In genomic region chr10:27673065-27673464, GRCh38 we compare ENCODE assay signal across 26 cellular contexts.
DNase-seq lines count a peak whose midpoint lies in the region; ATAC-seq, FAIRE-seq and TF ChIP-seq lines count a peak whose summit lies in the region.
"Had no signal": no experiment of that assay in that cellular context is flagged by ENCODE, and none has a peak within 500 bp of the region (broad histone marks: within the 10 kb centered on the region; RNA-seq: fewer than 3 reads in every experiment).

No MANE protein-coding gene starts in this region.

- TF ChIP-seq CTCF in IMR-90 (conservative IDR thresholded peaks at IDR 0.05; ENCODE audit: low read depth, low read length) (no peak), K562 (IDR thresholded peaks at IDR 0.05 in 2 of 3, conservative IDR thresholded peaks at IDR 0.05 in 1 of 3; ENCODE audit: insufficient read depth in 2 of 3, low read depth in 1 of 3, low read length in 3 of 3) (no peak), kidney (IDR thresholded peaks at IDR 0.05; ENCODE audit: borderline replicate concordance, extremely low read depth, insufficient read depth) (no peak)

- CTCF ChIA-PET in IMR-90 (lab: Yijun Ruan, JAX), result no interaction called here
- CTCF ChIA-PET in K562 (lab: Yijun Ruan, JAX; ENCODE audit: low intra/inter-chr PET ratio), result interaction anchor here (0.7 kb wide), 1 partner anchor 27 kb away, joined by 3 read pairs; no protein-coding TSS in a partner anchor

- H3K27ac ChIP-seq in IMR-90 (ENCODE audit: insufficient read depth, low read length) (no peak overlapping the region), K562 (ENCODE audit: extremely low read depth, low read depth, low read length) (no peak overlapping the region), kidney (ENCODE audit: low read depth in 2 of 2, low read length in 2 of 2) (no peak overlapping the region)
- H3K27ac ChIP-seq: BLaER1 had no signal

- dilution Hi-C loops in IMR-90 (cut with HindIII; ENCODE audit: low sequenced_read_pairs, unreplicated experiment), result no loop called here

- POLR2A ChIA-PET in IMR-90 (lab: Charles Lee; ENCODE audit: unreplicated experiment) (no interaction called here), K562 (lab: Yijun Ruan, JAX) (no interaction called here)

- H3K23ac ChIP-seq in IMR-90 (ENCODE audit: low read depth, low read length), result no peak overlapping the region

- H2AFZ ChIP-seq in IMR-90 (replicated peaks; ENCODE audit: low read length, poor library complexity) (no peak overlapping the region), K562 (ENCODE audit: low read depth, low read length) (no peak overlapping the region)

- H3K9ac ChIP-seq in IMR-90 (ENCODE audit: low read depth, low read length) (no peak overlapping the region), K562 (ENCODE audit: insufficient read depth in 1 of 2, low read depth in 2 of 2, low read length in 2 of 2) (no peak overlapping the region), kidney (ENCODE audit: low read length in 2 of 2) (no peak overlapping the region)
- H3K9ac ChIP-seq: BLaER1 had no signal

- DNase-seq in IMR-90 (no peak), K562 (ENCODE audit: extremely low read depth in 1 of 4, low spot score in 3 of 4) (no peak), kidney (no peak), GM19238 (ENCODE audit: insufficient read length, low spot score) (no peak), mesenteric fat pad (ENCODE audit: low spot score) (no peak)
- DNase-seq: 8988T; ACHN; BE2C; C1 segment of cervical spinal cord; CD4-positive, alpha-beta memory T cell; CD4-positive, CD25-positive, alpha-beta regulatory T cell; CD8-positive, alpha-beta memory T cell; COR-L47; DMS 273 treated with DMSO at 0.1 percent for 48 hours; DMS153; DMS53; DMS79; DND-41; EL; GDM1 had no signal

- H3K27me3 ChIP-seq in IMR-90 (ENCODE audit: control insufficient read depth, insufficient read depth, low read length), result no peaks in the 10 kb centered on the region
- peaks cover 3 to 5% of the 10 kb centered on the region in 2 experiments; a peak in 2 of 5 replicates for H3K27me3 ChIP-seq in K562 (ENCODE audit: control insufficient read depth in 2 of 2, insufficient read depth in 2 of 2, low read length in 2 of 2)
- H3K27me3 ChIP-seq: BLaER1 had no signal

- H3K4me2 ChIP-seq in IMR-90 (ENCODE audit: low read depth, low read length) (no peak overlapping the region), K562 (ENCODE audit: insufficient read depth, low read length) (no peak overlapping the region)
- H3K4me2 ChIP-seq: BLaER1 had no signal

- H3K4me3 ChIP-seq in IMR-90 (ENCODE audit: insufficient read depth, low read depth, low read length), result no peak overlapping the region
- no peak overlapping the region for H3K4me3 ChIP-seq in K562
- H3K4me3 ChIP-seq in kidney (ENCODE audit: low read length in 2 of 2), result no peak overlapping the region
- H3K4me3 ChIP-seq: BLaER1, GM12878 had no signal

- TF ChIP-seq EP300 in K562 (IDR thresholded peaks at IDR 0.05; ENCODE audit: low read length), result no peak

- H2AK5ac ChIP-seq in IMR-90 (ENCODE audit: low read depth, low read length), result no peak overlapping the region

- no peak overlapping the region for H2BK120ac ChIP-seq in IMR-90 (ENCODE audit: low read depth, low read length)

- H3K56ac ChIP-seq in IMR-90 (ENCODE audit: extremely low read depth, insufficient read depth, low read length), result no peak overlapping the region

- H4K20me1 ChIP-seq in IMR-90 (ENCODE audit: insufficient read depth, low read length) (no peaks in the 10 kb centered on the region), K562 (replicated peaks; ENCODE audit: control insufficient read depth, insufficient read depth, low read length) (no peaks in the 10 kb centered on the region)
- H4K20me1 ChIP-seq: BLaER1 had no signal

- no peak overlapping the region for H2AK9ac ChIP-seq in IMR-90 (replicated peaks; ENCODE audit: low read depth, low read length, poor library complexity)

- H3K9me3 ChIP-seq in IMR-90 (ENCODE audit: control insufficient read depth, insufficient read depth, low read length), result no peaks in the 10 kb centered on the region
- H3K9me3 ChIP-seq in K562 (replicated peaks; ENCODE audit: control insufficient read depth, insufficient read depth, low read depth, low read length), result no peaks in the 10 kb centered on the region
- H3K9me3 ChIP-seq in kidney (ENCODE audit: control insufficient read depth in 1 of 2, low read length in 2 of 2), result peaks cover 0 to 2% of the 10 kb centered on the region in 2 donors
- H3K9me3 ChIP-seq: BE2C, BLaER1 had no signal

- no peak overlapping the region for H4K5ac ChIP-seq in IMR-90 (ENCODE audit: low read depth, low read length)

- no peak overlapping the region for H2BK20ac ChIP-seq in IMR-90 (ENCODE audit: low read depth, low read length)

- intact Hi-C loops in IMR-90 (cut with micrococcal nuclease), result no loop called here
- intact Hi-C loops in K562 (cut with micrococcal nuclease), result no loop called here
- intact Hi-C loops in kidney (cut with DNase I), result no loop called here

- H4K91ac ChIP-seq in IMR-90 (ENCODE audit: insufficient read depth, low read depth, low read length), result no peak overlapping the region

- TF ChIP-seq RAD21 in IMR-90 (IDR thresholded peaks at IDR 0.05; ENCODE audit: low read length) (no peak), K562 (CRISPR knock-in tag; conservative IDR thresholded peaks at IDR 0.05 in 1 of 2, IDR thresholded peaks at IDR 0.05 in 1 of 2) (no peak)

- H2BK15ac ChIP-seq in IMR-90 (ENCODE audit: low read depth, low read length), result no peak overlapping the region

- no peak for TF ChIP-seq POLR2A in IMR-90 (IDR thresholded peaks at IDR 0.05; ENCODE audit: low read depth, low read length)
- TF ChIP-seq POLR2A in K562 (conservative IDR thresholded peaks at IDR 0.05), result no peak

- H3K79me2 ChIP-seq in K562 (ENCODE audit: control insufficient read depth, insufficient read depth, low read length), result no peaks in the 10 kb centered on the region

- peaks cover 3% of the 10 kb centered on the region; the same call in 1 of the 2 replicates for H3K9me1 ChIP-seq in IMR-90 (ENCODE audit: insufficient read depth, low read length)
- H3K9me1 ChIP-seq in K562 (ENCODE audit: control insufficient read depth, insufficient read depth, low read length), result no peaks in the 10 kb centered on the region

- no TSS peak for BruUV-seq in IMR-90 (replicated peaks; lab: Mats Ljungman, UMichigan)
- no TSS peak for BruUV-seq in K562 (replicated peaks; lab: Mats Ljungman, UMichigan)

- peaks cover 3% of the 10 kb centered on the region for H3K4me1 ChIP-seq in IMR-90 (ENCODE audit: control insufficient read depth, insufficient read depth, low read length)
- no peaks in the 10 kb centered on the region for H3K4me1 ChIP-seq in K562 (replicated peaks in 1 of 2; ENCODE audit: control insufficient read depth in 2 of 2, insufficient read depth in 2 of 2, low read length in 2 of 2)
- no peaks in the 10 kb centered on the region for H3K4me1 ChIP-seq in kidney (ENCODE audit: control insufficient read depth in 1 of 2, insufficient read depth in 1 of 2, low read depth in 1 of 2, low read length in 2 of 2)
- H3K4me1 ChIP-seq: BE2C, BLaER1 had no signal

- in situ Hi-C loops in IMR-90 (cut with MboI; ENCODE audit: low sequenced_read_pairs), result no loop called here
- in situ Hi-C loops in K562 (cut with MboI), result no loop called here

- H3K14ac ChIP-seq in IMR-90 (replicated peaks; ENCODE audit: low read depth, low read length), result no peak overlapping the region

- H3K36me3 ChIP-seq in IMR-90 (ENCODE audit: control insufficient read depth, insufficient read depth, low read length), result no peaks in the 10 kb centered on the region
- H3K36me3 ChIP-seq in K562 (ENCODE audit: control insufficient read depth, insufficient read depth, low read length), result no peaks in the 10 kb centered on the region
- H3K36me3 ChIP-seq in kidney (ENCODE audit: control insufficient read depth in 1 of 2, insufficient read depth in 2 of 2, low read length in 2 of 2), result no peaks in the 10 kb centered on the region
- H3K36me3 ChIP-seq: BE2C, BLaER1 had no signal

- no peaks in the 10 kb centered on the region for H3K79me1 ChIP-seq in IMR-90 (ENCODE audit: low read depth in 1 of 2, low read length in 2 of 2)

- H4K8ac ChIP-seq in IMR-90 (ENCODE audit: low read depth in 2 of 2, low read length in 2 of 2), result no peak overlapping the region

- H3K4ac ChIP-seq in IMR-90 (ENCODE audit: low read depth, low read length), result no peak overlapping the region

- H3K18ac ChIP-seq in IMR-90 (ENCODE audit: low read depth, low read length), result no peak overlapping the region

- FAIRE-seq in K562 (lab: Jason Lieb, UNC), result no peak
- peak; percentile 32 for FAIRE-seq in kidney (lab: Jason Lieb, UNC)
- FAIRE-seq: A204.1, GM12878, GM12892, GM18507, GM19239 had no signal

- ATAC-seq in IMR-90 (ENCODE audit: low read depth) (no peak), K562 (no peak)
- ATAC-seq: GM12878 had no signal

- no peak overlapping the region for H2BK5ac ChIP-seq in IMR-90 (ENCODE audit: low read depth, low read length, poor library complexity, severe bottlenecking)

TF ChIP-seq in IMR-90, 13 proteins besides CTCF, POLR2A, EP300 and RAD21:
- TF ChIP-seq MAFK (IDR thresholded peaks at IDR 0.05; ENCODE audit: low read depth, low read length), result peak; percentile 41; the same call in 1 of the 2 replicates
- no peak for TF ChIP-seq BHLHE40 (IDR thresholded peaks at IDR 0.05; ENCODE audit: low read depth, low read length)

TF ChIP-seq in K562, 482 proteins besides CTCF, POLR2A, EP300 and RAD21:
- TF ChIP-seq MAFG (tag; conservative IDR thresholded peaks at IDR 0.05) (0 out of 2 replicates have a peak, but pooled peaks have one; percentile 28), BRCA1 (IDR thresholded peaks at IDR 0.05) (no peak), BRCA1 (CRISPR knock-in tag; IDR thresholded peaks at IDR 0.05) (no peak), ZNF316 (IDR thresholded peaks at IDR 0.05) (peak; percentile 74)
